ENCODE assay signal across 8 cellular contexts in genomic region chr2:182763311-182763912, GRCh38. TPM values are rescaled to one million over a fixed set of nuclear protein-coding genes. Genes with fewer than 3 reads are reported as not detected.
DNase-seq lines count a peak whose midpoint lies in the region; ATAC-seq and TF ChIP-seq lines count a peak whose summit lies in the region.

No MANE protein-coding gene starts in this region.

- peak; percentile 48 for DNase-seq in OCI-M1 (lab: John Stamatoyannopoulos, UW)
- peak; percentile 52 for DNase-seq in fibroblast of mammary gland (ENCODE audit: low read depth)
- DNase-seq in renal cortical epithelial cell (ENCODE audit: low read depth), result peak; percentile 42
- no peak for DNase-seq in midbrain (lab: John Stamatoyannopoulos, UW)
- no peak for DNase-seq in NOMO-1 (lab: John Stamatoyannopoulos, UW; ENCODE audit: unreplicated experiment in 2 of 2)

- H3K27me3 ChIP-seq in DOHH2 (ENCODE audit: control insufficient read depth, low read length), result no peaks in the 10 kb centered on the region

- no peaks in the 10 kb centered on the region for H4K20me1 ChIP-seq in DOHH2 (ENCODE audit: control insufficient read depth, insufficient read depth, low read depth, low read length)

- ATAC-seq in HG02798 (IDR thresholded peaks at IDR 0.05; ENCODE audit: poor library complexity, unreplicated experiment) (peak; percentile 55), HG03342 (IDR thresholded peaks at IDR 0.05; ENCODE audit: unreplicated experiment) (no peak)

- H3K36me3 ChIP-seq in DOHH2 (ENCODE audit: control insufficient read depth, low read length), result peaks cover 100% of the 10 kb centered on the region

- H3K9me3 ChIP-seq in DOHH2 (ENCODE audit: control insufficient read depth, insufficient read depth, low read length), result peaks cover 6% of the 10 kb centered on the region; the same call in 1 of the 2 replicates

- no peaks in the 10 kb centered on the region for H3K9me2 ChIP-seq in DOHH2 (replicated peaks; ENCODE audit: control insufficient read depth, low read length)

- peak; percentile 59 for TF ChIP-seq CTCF in DOHH2 (IDR thresholded peaks at IDR 0.05; ENCODE audit: low read depth, low read length, poor library complexity, severe bottlenecking)
- peak; percentile 54 for TF ChIP-seq CTCF in fibroblast of mammary gland (conservative IDR thresholded peaks at IDR 0.05; ENCODE audit: control insufficient read depth, insufficient read depth, low read depth, low read length)

- H3K4me2 ChIP-seq in DOHH2 (ENCODE audit: low read length), result no peak overlapping the region

- peaks cover 22% of the 10 kb centered on the region for H3K79me2 ChIP-seq in DOHH2 (ENCODE audit: control insufficient read depth, low read length)

- no peak overlapping the region for H3K4me3 ChIP-seq in DOHH2 (ENCODE audit: low read length)
- no peak overlapping the region for H3K4me3 ChIP-seq in fibroblast of mammary gland (ENCODE audit: control insufficient read depth, low read depth, low read length)

- no peaks in the 10 kb centered on the region for H3K4me1 ChIP-seq in DOHH2 (ENCODE audit: control insufficient read depth, low read length)

- H3K27ac ChIP-seq in DOHH2 (ENCODE audit: low read depth, low read length), result no peak overlapping the region

- H3F3A ChIP-seq in DOHH2 (ENCODE audit: control insufficient read depth, insufficient read depth), result peaks cover 10% of the 10 kb centered on the region; the same call in 1 of the 2 replicates

RNA-seq across cellular contexts. Expression of gene DNAJC10, which starts 47.4 kb away (rescaled TPM):
- total RNA-seq in renal cortical epithelial cell, result 202 and 254 TPM in 2 replicates

Comparison
In these comparisons a context has a peak if more than half of its experiments do, and no peak if none do; other contexts are left out.
1. DNase-seq: peak in OCI-M1 (single experiment), fibroblast of mammary gland (single experiment) and renal cortical epithelial cell (single experiment); none in midbrain (single experiment) and NOMO-1 (0 of 2).